2 cellular contexts compared by ENCODE assay signal in the genomic region with DNA sequence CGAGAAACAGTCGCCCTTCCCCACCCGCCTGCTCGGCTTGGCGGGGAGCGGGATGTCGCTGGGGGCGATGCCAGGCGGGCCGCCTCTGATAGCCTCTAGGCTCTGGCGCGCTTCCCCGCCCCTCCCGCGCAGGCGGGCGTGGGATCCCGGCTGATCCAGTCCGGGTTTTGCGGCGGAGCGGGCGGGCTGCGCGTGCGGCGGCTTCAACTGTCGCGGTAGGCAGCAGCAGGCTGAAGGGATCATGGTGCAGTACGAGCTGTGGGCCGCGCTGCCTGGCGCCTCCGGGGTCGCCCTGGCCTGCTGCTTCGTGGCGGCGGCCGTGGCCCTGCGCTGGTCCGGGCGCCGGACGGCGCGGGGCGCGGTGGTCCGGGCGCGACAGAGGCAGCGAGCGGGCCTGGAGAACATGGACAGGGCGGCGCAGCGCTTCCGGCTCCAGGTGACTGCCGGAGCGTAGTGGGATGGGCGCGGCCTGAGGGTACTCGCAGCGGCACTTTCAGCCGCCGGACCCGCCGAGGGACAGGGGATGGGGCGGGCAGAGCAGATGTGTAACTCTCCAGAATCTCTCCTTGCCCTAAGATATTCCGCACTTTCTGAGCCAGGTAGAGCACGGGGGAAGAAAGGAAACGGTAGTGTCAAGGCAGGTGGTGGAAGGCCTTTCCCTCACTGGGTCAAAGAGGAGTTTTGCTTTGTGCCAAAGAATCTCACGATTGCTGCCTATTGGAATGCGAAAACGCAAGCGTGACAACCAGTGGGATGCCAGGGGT.
TF ChIP-seq lines count a peak whose summit lies in the region.

A gene (plus strand): TSS at position 210 of the 764 bp plus-strand sequence. CDS start 32 bp downstream, at position 242.

TF ChIP-seq in HEK293, 187 proteins besides CTCF, POLR2A, EP300 and RAD21 (continued from another document and continues in another):
- TF ChIP-seq, protein P1, sequence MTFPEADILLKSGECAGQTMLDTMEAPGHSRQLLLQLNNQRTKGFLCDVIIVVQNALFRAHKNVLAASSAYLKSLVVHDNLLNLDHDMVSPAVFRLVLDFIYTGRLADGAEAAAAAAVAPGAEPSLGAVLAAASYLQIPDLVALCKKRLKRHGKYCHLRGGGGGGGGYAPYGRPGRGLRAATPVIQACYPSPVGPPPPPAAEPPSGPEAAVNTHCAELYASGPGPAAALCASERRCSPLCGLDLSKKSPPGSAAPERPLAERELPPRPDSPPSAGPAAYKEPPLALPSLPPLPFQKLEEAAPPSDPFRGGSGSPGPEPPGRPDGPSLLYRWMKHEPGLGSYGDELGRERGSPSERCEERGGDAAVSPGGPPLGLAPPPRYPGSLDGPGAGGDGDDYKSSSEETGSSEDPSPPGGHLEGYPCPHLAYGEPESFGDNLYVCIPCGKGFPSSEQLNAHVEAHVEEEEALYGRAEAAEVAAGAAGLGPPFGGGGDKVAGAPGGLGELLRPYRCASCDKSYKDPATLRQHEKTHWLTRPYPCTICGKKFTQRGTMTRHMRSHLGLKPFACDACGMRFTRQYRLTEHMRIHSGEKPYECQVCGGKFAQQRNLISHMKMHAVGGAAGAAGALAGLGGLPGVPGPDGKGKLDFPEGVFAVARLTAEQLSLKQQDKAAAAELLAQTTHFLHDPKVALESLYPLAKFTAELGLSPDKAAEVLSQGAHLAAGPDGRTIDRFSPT (tag by site-specific recombination; IDR thresholded peaks at IDR 0.05) = peak; percentile 75; the same call in 1 of the 2 replicates
- TF ChIP-seq GLI4 (tag by site-specific recombination; IDR thresholded peaks at IDR 0.05) (no peak), ZXDB (tag by site-specific recombination; IDR thresholded peaks at IDR 0.05) (peak; percentile 70; the same call in 1 of the 2 replicates), ZBTB8A (tag by site-specific recombination; IDR thresholded peaks at IDR 0.05) (peak; percentile 59), EGR2 (tag by site-specific recombination; IDR thresholded peaks at IDR 0.05; ENCODE audit: low read depth) (peak; percentile 93), ZFHX2 (tag by site-specific recombination; conservative IDR thresholded peaks at IDR 0.05) (peak; percentile 94), ZNF777 (tag by site-specific recombination; IDR thresholded peaks at IDR 0.05; ENCODE audit: borderline replicate concordance) (no peak), ZNF221 (tag by site-specific recombination; IDR thresholded peaks at IDR 0.05; ENCODE audit: borderline replicate concordance) (no peak), ZNF169 (tag by site-specific recombination; IDR thresholded peaks at IDR 0.05) (no peak), ZNF140 (tag by site-specific recombination; IDR thresholded peaks at IDR 0.05) (0 out of 2 replicates have a peak, but pooled peaks have one; percentile 22), SP3 (tag by site-specific recombination; IDR thresholded peaks at IDR 0.05) (peak; percentile 76), ZNF10 (tag by site-specific recombination; IDR thresholded peaks at IDR 0.05) (peak; percentile 64), REPIN1 (tag by site-specific recombination; IDR thresholded peaks at IDR 0.05; ENCODE audit: low read depth) (no peak), ZNF555 (tag by site-specific recombination; conservative IDR thresholded peaks at IDR 0.05) (no peak), ZNF791 (tag by site-specific recombination; IDR thresholded peaks at IDR 0.05) (no peak), ZFP37 (tag by site-specific recombination; IDR thresholded peaks at IDR 0.05) (no peak), WT1 (tag by site-specific recombination; IDR thresholded peaks at IDR 0.05) (no peak)
- TF ChIP-seq, protein P2, sequence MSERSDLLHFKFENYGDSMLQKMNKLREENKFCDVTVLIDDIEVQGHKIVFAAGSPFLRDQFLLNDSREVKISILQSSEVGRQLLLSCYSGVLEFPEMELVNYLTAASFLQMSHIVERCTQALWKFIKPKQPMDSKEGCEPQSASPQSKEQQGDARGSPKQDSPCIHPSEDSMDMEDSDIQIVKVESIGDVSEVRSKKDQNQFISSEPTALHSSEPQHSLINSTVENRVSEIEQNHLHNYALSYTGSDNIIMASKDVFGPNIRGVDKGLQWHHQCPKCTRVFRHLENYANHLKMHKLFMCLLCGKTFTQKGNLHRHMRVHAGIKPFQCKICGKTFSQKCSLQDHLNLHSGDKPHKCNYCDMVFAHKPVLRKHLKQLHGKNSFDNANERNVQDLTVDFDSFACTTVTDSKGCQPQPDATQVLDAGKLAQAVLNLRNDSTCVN (tag by site-specific recombination; optimal IDR thresholded peaks at IDR 0.05) = peak; percentile 89
- TF ChIP-seq, protein P3, sequence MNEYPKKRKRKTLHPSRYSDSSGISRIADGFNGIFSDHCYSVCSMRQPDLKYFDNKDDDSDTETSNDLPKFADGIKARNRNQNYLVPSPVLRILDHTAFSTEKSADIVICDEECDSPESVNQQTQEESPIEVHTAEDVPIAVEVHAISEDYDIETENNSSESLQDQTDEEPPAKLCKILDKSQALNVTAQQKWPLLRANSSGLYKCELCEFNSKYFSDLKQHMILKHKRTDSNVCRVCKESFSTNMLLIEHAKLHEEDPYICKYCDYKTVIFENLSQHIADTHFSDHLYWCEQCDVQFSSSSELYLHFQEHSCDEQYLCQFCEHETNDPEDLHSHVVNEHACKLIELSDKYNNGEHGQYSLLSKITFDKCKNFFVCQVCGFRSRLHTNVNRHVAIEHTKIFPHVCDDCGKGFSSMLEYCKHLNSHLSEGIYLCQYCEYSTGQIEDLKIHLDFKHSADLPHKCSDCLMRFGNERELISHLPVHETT (tag by site-specific recombination; IDR thresholded peaks at IDR 0.05) = no peak
- TF ChIP-seq, protein P4, sequence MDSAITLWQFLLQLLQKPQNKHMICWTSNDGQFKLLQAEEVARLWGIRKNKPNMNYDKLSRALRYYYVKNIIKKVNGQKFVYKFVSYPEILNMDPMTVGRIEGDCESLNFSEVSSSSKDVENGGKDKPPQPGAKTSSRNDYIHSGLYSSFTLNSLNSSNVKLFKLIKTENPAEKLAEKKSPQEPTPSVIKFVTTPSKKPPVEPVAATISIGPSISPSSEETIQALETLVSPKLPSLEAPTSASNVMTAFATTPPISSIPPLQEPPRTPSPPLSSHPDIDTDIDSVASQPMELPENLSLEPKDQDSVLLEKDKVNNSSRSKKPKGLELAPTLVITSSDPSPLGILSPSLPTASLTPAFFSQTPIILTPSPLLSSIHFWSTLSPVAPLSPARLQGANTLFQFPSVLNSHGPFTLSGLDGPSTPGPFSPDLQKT (IDR thresholded peaks at IDR 0.05; ENCODE audit: borderline replicate concordance, low read depth, low read length) = no peak
- TF ChIP-seq, protein P5, sequence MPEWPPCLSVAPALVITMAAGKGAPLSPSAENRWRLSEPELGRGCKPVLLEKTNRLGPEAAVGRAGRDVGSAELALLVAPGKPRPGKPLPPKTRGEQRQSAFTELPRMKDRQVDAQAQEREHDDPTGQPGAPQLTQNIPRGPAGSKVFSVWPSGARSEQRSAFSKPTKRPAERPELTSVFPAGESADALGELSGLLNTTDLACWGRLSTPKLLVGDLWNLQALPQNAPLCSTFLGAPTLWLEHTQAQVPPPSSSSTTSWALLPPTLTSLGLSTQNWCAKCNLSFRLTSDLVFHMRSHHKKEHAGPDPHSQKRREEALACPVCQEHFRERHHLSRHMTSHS (tag by site-specific recombination; IDR thresholded peaks at IDR 0.05) = no peak
- TF ChIP-seq, protein P6, sequence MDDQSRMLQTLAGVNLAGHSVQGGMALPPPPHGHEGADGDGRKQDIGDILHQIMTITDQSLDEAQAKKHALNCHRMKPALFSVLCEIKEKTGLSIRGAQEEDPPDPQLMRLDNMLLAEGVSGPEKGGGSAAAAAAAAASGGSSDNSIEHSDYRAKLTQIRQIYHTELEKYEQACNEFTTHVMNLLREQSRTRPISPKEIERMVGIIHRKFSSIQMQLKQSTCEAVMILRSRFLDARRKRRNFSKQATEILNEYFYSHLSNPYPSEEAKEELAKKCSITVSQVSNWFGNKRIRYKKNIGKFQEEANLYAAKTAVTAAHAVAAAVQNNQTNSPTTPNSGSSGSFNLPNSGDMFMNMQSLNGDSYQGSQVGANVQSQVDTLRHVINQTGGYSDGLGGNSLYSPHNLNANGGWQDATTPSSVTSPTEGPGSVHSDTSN (CRISPR knock-in tag; IDR thresholded peaks at IDR 0.05) = no peak

TF ChIP-seq in HepG2, 621 proteins besides CTCF, POLR2A, EP300 and RAD21 (continued from another document and continues in another):
- TF ChIP-seq, protein P7, sequence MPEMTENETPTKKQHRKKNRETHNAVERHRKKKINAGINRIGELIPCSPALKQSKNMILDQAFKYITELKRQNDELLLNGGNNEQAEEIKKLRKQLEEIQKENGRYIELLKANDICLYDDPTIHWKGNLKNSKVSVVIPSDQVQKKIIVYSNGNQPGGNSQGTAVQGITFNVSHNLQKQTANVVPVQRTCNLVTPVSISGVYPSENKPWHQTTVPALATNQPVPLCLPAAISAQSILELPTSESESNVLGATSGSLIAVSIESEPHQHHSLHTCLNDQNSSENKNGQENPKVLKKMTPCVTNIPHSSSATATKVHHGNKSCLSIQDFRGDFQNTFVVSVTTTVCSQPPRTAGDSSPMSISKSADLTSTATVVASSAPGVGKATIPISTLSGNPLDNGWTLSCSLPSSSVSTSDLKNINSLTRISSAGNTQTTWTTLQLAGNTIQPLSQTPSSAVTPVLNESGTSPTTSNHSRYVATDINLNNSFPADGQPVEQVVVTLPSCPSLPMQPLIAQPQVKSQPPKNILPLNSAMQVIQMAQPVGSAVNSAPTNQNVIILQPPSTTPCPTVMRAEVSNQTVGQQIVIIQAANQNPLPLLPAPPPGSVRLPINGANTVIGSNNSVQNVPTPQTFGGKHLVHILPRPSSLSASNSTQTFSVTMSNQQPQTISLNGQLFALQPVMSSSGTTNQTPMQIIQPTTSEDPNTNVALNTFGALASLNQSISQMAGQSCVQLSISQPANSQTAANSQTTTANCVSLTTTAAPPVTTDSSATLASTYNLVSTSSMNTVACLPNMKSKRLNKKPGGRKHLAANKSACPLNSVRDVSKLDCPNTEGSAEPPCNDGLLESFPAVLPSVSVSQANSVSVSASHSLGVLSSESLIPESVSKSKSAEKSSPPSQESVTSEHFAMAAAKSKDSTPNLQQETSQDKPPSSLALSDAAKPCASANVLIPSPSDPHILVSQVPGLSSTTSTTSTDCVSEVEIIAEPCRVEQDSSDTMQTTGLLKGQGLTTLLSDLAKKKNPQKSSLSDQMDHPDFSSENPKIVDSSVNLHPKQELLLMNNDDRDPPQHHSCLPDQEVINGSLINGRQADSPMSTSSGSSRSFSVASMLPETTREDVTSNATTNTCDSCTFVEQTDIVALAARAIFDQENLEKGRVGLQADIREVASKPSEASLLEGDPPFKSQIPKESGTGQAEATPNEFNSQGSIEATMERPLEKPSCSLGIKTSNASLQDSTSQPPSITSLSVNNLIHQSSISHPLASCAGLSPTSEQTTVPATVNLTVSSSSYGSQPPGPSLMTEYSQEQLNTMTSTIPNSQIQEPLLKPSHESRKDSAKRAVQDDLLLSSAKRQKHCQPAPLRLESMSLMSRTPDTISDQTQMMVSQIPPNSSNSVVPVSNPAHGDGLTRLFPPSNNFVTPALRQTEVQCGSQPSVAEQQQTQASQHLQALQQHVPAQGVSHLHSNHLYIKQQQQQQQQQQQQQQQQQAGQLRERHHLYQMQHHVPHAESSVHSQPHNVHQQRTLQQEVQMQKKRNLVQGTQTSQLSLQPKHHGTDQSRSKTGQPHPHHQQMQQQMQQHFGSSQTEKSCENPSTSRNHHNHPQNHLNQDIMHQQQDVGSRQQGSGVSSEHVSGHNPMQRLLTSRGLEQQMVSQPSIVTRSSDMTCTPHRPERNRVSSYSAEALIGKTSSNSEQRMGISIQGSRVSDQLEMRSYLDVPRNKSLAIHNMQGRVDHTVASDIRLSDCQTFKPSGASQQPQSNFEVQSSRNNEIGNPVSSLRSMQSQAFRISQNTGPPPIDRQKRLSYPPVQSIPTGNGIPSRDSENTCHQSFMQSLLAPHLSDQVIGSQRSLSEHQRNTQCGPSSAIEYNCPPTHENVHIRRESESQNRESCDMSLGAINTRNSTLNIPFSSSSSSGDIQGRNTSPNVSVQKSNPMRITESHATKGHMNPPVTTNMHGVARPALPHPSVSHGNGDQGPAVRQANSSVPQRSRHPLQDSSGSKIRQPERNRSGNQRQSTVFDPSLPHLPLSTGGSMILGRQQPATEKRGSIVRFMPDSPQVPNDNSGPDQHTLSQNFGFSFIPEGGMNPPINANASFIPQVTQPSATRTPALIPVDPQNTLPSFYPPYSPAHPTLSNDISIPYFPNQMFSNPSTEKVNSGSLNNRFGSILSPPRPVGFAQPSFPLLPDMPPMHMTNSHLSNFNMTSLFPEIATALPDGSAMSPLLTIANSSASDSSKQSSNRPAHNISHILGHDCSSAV (CRISPR knock-in tag; IDR thresholded peaks at IDR 0.05; ENCODE audit: borderline replicate concordance) = no peak
- TF ChIP-seq HDAC6 (IDR thresholded peaks at IDR 0.05; ENCODE audit: low read depth, low read length) (no peak), ZNF274 (CRISPR knock-in tag; IDR thresholded peaks at IDR 0.05) (peak; percentile 91), PRMT3 (CRISPR knock-in tag; IDR thresholded peaks at IDR 0.05; ENCODE audit: borderline replicate concordance, low read depth) (peak; percentile 74; the same call in 1 of the 2 replicates), RFXANK (CRISPR knock-in tag; IDR thresholded peaks at IDR 0.05) (no peak), KMT2B (CRISPR knock-in tag; IDR thresholded peaks at IDR 0.05) (peak; percentile 70; the same call in 1 of the 2 replicates), BHLHE40 (IDR thresholded peaks at IDR 0.05; ENCODE audit: low read length) (peak; percentile 90), PHB2 (IDR thresholded peaks at IDR 0.05; ENCODE audit: partially characterized antibody) (no peak), ISX (CRISPR knock-in tag; conservative IDR thresholded peaks at IDR 0.05) (0 out of 2 replicates have a peak, but pooled peaks have one; percentile 45), PPARG (CRISPR knock-in tag; conservative IDR thresholded peaks at IDR 0.05) (peak; percentile 71), ZNF24 (IDR thresholded peaks at IDR 0.05) (no peak), NFYB (CRISPR knock-in tag; IDR thresholded peaks at IDR 0.05) (peak; percentile 25; the same call in 1 of the 2 replicates)
- TF ChIP-seq, protein P8, sequence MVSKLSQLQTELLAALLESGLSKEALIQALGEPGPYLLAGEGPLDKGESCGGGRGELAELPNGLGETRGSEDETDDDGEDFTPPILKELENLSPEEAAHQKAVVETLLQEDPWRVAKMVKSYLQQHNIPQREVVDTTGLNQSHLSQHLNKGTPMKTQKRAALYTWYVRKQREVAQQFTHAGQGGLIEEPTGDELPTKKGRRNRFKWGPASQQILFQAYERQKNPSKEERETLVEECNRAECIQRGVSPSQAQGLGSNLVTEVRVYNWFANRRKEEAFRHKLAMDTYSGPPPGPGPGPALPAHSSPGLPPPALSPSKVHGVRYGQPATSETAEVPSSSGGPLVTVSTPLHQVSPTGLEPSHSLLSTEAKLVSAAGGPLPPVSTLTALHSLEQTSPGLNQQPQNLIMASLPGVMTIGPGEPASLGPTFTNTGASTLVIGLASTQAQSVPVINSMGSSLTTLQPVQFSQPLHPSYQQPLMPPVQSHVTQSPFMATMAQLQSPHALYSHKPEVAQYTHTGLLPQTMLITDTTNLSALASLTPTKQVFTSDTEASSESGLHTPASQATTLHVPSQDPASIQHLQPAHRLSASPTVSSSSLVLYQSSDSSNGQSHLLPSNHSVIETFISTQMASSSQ (IDR thresholded peaks at IDR 0.05; ENCODE audit: low read depth) = no peak
- TF ChIP-seq, protein P8 (CRISPR knock-in tag; IDR thresholded peaks at IDR 0.05; ENCODE audit: borderline replicate concordance) = peak; percentile 79
